ENCODE assay signal across 1 cellular context in genomic region chr1:116875946-116876345, GRCh38. TPM values are rescaled to one million over a fixed set of nuclear protein-coding genes. Genes with fewer than 3 reads are reported as not detected.
"Had no signal": no experiment of that assay in that cellular context is flagged by ENCODE, and none has a peak within 500 bp of the region (broad histone marks: within the 10 kb centered on the region; RNA-seq: fewer than 3 reads in every experiment).

No MANE protein-coding gene starts in this region.

RNA-seq across cellular contexts. Expression of gene PTGFRN, which starts 33.8 kb away (rescaled TPM):
- polyA plus RNA-seq: IgD-negative memory B cell had no signal
